ENCODE assay signal across 8 cellular contexts in the genomic region with DNA sequence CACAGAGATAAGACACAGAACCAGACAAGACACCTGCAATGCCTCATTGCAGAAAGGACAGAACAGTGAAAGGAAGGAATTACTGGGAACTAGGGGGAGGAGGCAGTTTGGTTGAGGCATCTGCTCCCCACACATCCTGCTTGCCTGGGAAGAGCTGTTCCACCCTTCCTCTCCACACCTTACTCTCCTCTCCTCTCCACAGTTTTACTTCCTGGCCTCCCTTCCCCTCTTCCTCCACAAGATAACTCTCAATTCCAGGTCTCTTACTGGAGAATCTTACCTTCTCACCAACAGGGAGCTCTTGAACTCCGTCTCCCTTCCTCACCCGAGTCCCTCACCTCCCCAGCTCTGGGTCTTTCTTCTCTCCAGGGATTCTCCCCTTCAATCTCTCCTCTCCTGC. TPM values are rescaled to one million over a fixed set of nuclear protein-coding genes. Genes with fewer than 3 reads are reported as not detected.
DNase-seq lines count a peak whose midpoint lies in the region; ATAC-seq, FAIRE-seq and TF ChIP-seq lines count a peak whose summit lies in the region.
"Had no signal": no experiment of that assay in that cellular context is flagged by ENCODE, and none has a peak within 500 bp of the region (broad histone marks: within the 10 kb centered on the region; RNA-seq: fewer than 3 reads in every experiment).

No MANE protein-coding gene starts in this region.

- DNase-seq in keratinocyte (ENCODE audit: low read depth, low spot score) (no peak), NCI-H146 (lab: John Stamatoyannopoulos, UW) (no peak)
- DNase-seq: NCI-H1105 had no signal

- H3K79me2 ChIP-seq in SU-DHL-6 (ENCODE audit: insufficient read depth, low read length) (peaks cover 30% of the 10 kb centered on the region), keratinocyte (ENCODE audit: control insufficient read depth, insufficient read depth, low read length) (peaks cover 68% of the 10 kb centered on the region)

- ATAC-seq in HG02870 (IDR thresholded peaks at IDR 0.05; ENCODE audit: unreplicated experiment) (no peak), GM18505 (IDR thresholded peaks at IDR 0.05; ENCODE audit: unreplicated experiment) (no peak)

- H3K9ac ChIP-seq in BLaER1, result peak overlapping the region; percentile 45; the same call in 1 of the 2 replicates
- H3K9ac ChIP-seq in SU-DHL-6 (ENCODE audit: low read length), result peak overlapping the region; percentile 94
- H3K9ac ChIP-seq in keratinocyte (ENCODE audit: control insufficient read depth, extremely low read depth, insufficient read depth, low read length), result peak overlapping the region; percentile 82

- H3K4me2 ChIP-seq in BLaER1, result peak overlapping the region; percentile 95
- H3K4me2 ChIP-seq in SU-DHL-6 (ENCODE audit: low read depth, low read length, poor library complexity, severe bottlenecking), result peak overlapping the region; percentile 86
- H3K4me2 ChIP-seq in keratinocyte (ENCODE audit: control insufficient read depth, extremely low read depth, insufficient read depth, low read depth, low read length), result peak overlapping the region; percentile 99

- FAIRE-seq in keratinocyte (lab: Jason Lieb, UNC), result no peak
- FAIRE-seq: H54 had no signal

- dilution Hi-C loops in keratinocyte (cut with MboI; ENCODE audit: extremely low pct_ligation_motif_present, low sequenced_read_pairs), result no loop called here

- H3K27ac ChIP-seq in BLaER1, result 0 out of 2 replicates have a peak overlapping the region, but pooled peaks have one; percentile 5
- H3K27ac ChIP-seq in SU-DHL-6 (ENCODE audit: low read depth, low read length), result no peak overlapping the region
- peak overlapping the region; percentile 11 for H3K27ac ChIP-seq in keratinocyte (ENCODE audit: control insufficient read depth, insufficient read depth, low read length)

- no peaks in the 10 kb centered on the region for H3K27me3 ChIP-seq in BLaER1
- no peaks in the 10 kb centered on the region for H3K27me3 ChIP-seq in SU-DHL-6 (ENCODE audit: low read length)
- no peaks in the 10 kb centered on the region for H3K27me3 ChIP-seq in keratinocyte (ENCODE audit: control insufficient read depth, extremely low read depth, insufficient read depth, low read length)

- no peak for TF ChIP-seq POLR2A in GM18505 (IDR thresholded peaks at IDR 0.05; ENCODE audit: borderline replicate concordance, extremely low read depth, insufficient read depth, insufficient read length)

- no peaks in the 10 kb centered on the region for H3K9me1 ChIP-seq in keratinocyte (ENCODE audit: control insufficient read depth, extremely low read depth, insufficient read depth, low read length)

- TF ChIP-seq CTCF in SU-DHL-6 (IDR thresholded peaks at IDR 0.05; ENCODE audit: insufficient read depth, low read length, poor library complexity, severe bottlenecking) (no peak), keratinocyte (optimal IDR thresholded peaks at IDR 0.05 in 1 of 3, IDR thresholded peaks at IDR 0.05 in 1 of 3, conservative IDR thresholded peaks at IDR 0.05 in 1 of 3; ENCODE audit: extremely low read depth in 1 of 3, insufficient read depth in 2 of 3, low read length in 3 of 3) (no peak)

- no peaks in the 10 kb centered on the region for H3K9me2 ChIP-seq in SU-DHL-6 (replicated peaks; ENCODE audit: insufficient read depth, low read length)

- H3K9me3 ChIP-seq in BLaER1 (no peaks in the 10 kb centered on the region), SU-DHL-6 (ENCODE audit: insufficient read depth, low read length) (no peaks in the 10 kb centered on the region), keratinocyte (ENCODE audit: control insufficient read depth, low read depth, low read length) (no peaks in the 10 kb centered on the region)

- peaks cover 35% of the 10 kb centered on the region for H3F3A ChIP-seq in SU-DHL-6 (ENCODE audit: insufficient read depth)

- H3K4me3 ChIP-seq in BLaER1 (no peak overlapping the region), SU-DHL-6 (ENCODE audit: insufficient read depth, low read length, poor library complexity, severe bottlenecking) (peak overlapping the region; percentile 98), keratinocyte (ENCODE audit: control insufficient read depth in 2 of 3, extremely low read depth in 1 of 3, insufficient read depth in 2 of 3, low read depth in 1 of 3, low read length in 3 of 3) (peak overlapping the region; percentile 67 to 92 (median 79))

- H4K20me1 ChIP-seq in BLaER1 (peaks cover 37% of the 10 kb centered on the region), SU-DHL-6 (ENCODE audit: low read depth, low read length) (no peaks in the 10 kb centered on the region), keratinocyte (ENCODE audit: control insufficient read depth, extremely low read depth, insufficient read depth, low read length) (peaks cover 3% of the 10 kb centered on the region)

- no peak overlapping the region for H2AFZ ChIP-seq in SU-DHL-6 (ENCODE audit: low read depth, low read length, severe bottlenecking)
- H2AFZ ChIP-seq in keratinocyte (ENCODE audit: control insufficient read depth, low read length), result no peak overlapping the region

- peaks cover 54% of the 10 kb centered on the region for H3K36me3 ChIP-seq in BLaER1
- H3K36me3 ChIP-seq in SU-DHL-6 (ENCODE audit: low read length), result peaks cover 6% of the 10 kb centered on the region; the same call in 1 of the 2 replicates
- H3K36me3 ChIP-seq in keratinocyte (ENCODE audit: control insufficient read depth in 2 of 2, extremely low read depth in 1 of 2, insufficient read depth in 2 of 2, low read length in 2 of 2), result peaks cover 20 to 36% of the 10 kb centered on the region in 2 experiments

- H3K4me1 ChIP-seq in BLaER1 (peaks cover 48% of the 10 kb centered on the region), keratinocyte (ENCODE audit: control insufficient read depth, extremely low read depth, insufficient read depth, low read length) (peaks cover 45% of the 10 kb centered on the region)

RNA-seq across cellular contexts. Expression of a gene that starts 2.1 kb away (rescaled TPM):
- 277 to 331 TPM (median 283 TPM) in 3 replicates for polyA plus RNA-seq in keratinocyte
- 61.1 TPM for polyA plus RNA-seq in keratinocyte (2011; ENCODE audit: low read depth)
- 172 and 242 TPM in 2 replicates for polyA plus RNA-seq in keratinocyte (2011; cell fraction: cytosol; rRNA removed)
- 291 and 315 TPM in 2 replicates for polyA plus RNA-seq in keratinocyte (2011; cell fraction: nucleus; rRNA removed)
- polyA plus RNA-seq in keratinocyte (2012; ENCODE audit: low replicate concordance), result 181 and 389 TPM in 2 replicates
- 167 to 242 TPM (median 175 TPM) in 3 replicates for polyA minus RNA-seq in keratinocyte
- polyA minus RNA-seq in keratinocyte (2011; cell fraction: cytosol; rRNA and poly(A)+ RNA removed), result 112 TPM
- polyA minus RNA-seq in keratinocyte (2011; cell fraction: nucleus; rRNA and poly(A)+ RNA removed), result 91.7 and 106 TPM in 2 replicates

RNA-seq across cellular contexts. Expression of a gene that starts 6.9 kb away (rescaled TPM):
- polyA plus RNA-seq in keratinocyte, result 13.6 to 102 TPM (median 84.2 TPM) in 3 replicates
- 0.67 TPM for polyA plus RNA-seq in keratinocyte (2011; ENCODE audit: low read depth)
- polyA plus RNA-seq in keratinocyte (2011; cell fraction: cytosol; rRNA removed), result 28.1 and 35.5 TPM in 2 replicates
- polyA plus RNA-seq in keratinocyte (2011; cell fraction: nucleus; rRNA removed), result 16.0 and 25.4 TPM in 2 replicates
- 1.7 and 97.6 TPM in 2 replicates for polyA plus RNA-seq in keratinocyte (2012; ENCODE audit: low replicate concordance)
- 19.5 to 267 TPM (median 125 TPM) in 3 replicates for polyA minus RNA-seq in keratinocyte
- polyA minus RNA-seq in keratinocyte (2011; cell fraction: cytosol; rRNA and poly(A)+ RNA removed), result 29.9 TPM
- 6.6 and 9.9 TPM in 2 replicates for polyA minus RNA-seq in keratinocyte (2011; cell fraction: nucleus; rRNA and poly(A)+ RNA removed)

RNA-seq across cellular contexts. Expression of a gene that starts 23.9 kb away (rescaled TPM):
- polyA plus RNA-seq in keratinocyte, result 11.1 to 28.7 TPM (median 14.3 TPM) in 3 replicates
- 50.1 TPM for polyA plus RNA-seq in keratinocyte (2011; ENCODE audit: low read depth)
- 17.2 and 22.3 TPM in 2 replicates for polyA plus RNA-seq in keratinocyte (2011; cell fraction: cytosol; rRNA removed)
- 17.7 and 22.2 TPM in 2 replicates for polyA plus RNA-seq in keratinocyte (2011; cell fraction: nucleus; rRNA removed)
- 28.0 and 42.0 TPM in 2 replicates for polyA plus RNA-seq in keratinocyte (2012; ENCODE audit: low replicate concordance)
- polyA minus RNA-seq in keratinocyte, result 6.9 to 19.1 TPM (median 11.9 TPM) in 3 replicates
- polyA minus RNA-seq in keratinocyte (2011; cell fraction: cytosol; rRNA and poly(A)+ RNA removed), result 10.0 TPM
- 3.6 and 6.7 TPM in 2 replicates for polyA minus RNA-seq in keratinocyte (2011; cell fraction: nucleus; rRNA and poly(A)+ RNA removed)

RNA-seq across cellular contexts. Expression of a gene that starts 24.0 kb away (rescaled TPM):
- 5.9 to 6.7 TPM (median 6.1 TPM) in 3 replicates for polyA plus RNA-seq in keratinocyte
- 5.7 TPM for polyA plus RNA-seq in keratinocyte (2011; ENCODE audit: low read depth)
- polyA plus RNA-seq in keratinocyte (2011; cell fraction: cytosol; rRNA removed), result 2.6 and 2.8 TPM in 2 replicates
- polyA plus RNA-seq in keratinocyte (2011; cell fraction: nucleus; rRNA removed), result 39.1 and 48.7 TPM in 2 replicates
- polyA plus RNA-seq in keratinocyte (2012; ENCODE audit: low replicate concordance), result 7.4 and 8.6 TPM in 2 replicates
- polyA minus RNA-seq in keratinocyte, result 33.6 to 55.6 TPM (median 44.6 TPM) in 3 replicates
- polyA minus RNA-seq in keratinocyte (2011; cell fraction: cytosol; rRNA and poly(A)+ RNA removed), result 3.6 TPM
- 38.3 and 53.9 TPM in 2 replicates for polyA minus RNA-seq in keratinocyte (2011; cell fraction: nucleus; rRNA and poly(A)+ RNA removed)

RNA-seq across cellular contexts. Expression of a gene that starts 28.1 kb away (rescaled TPM):
- polyA plus RNA-seq in keratinocyte, result 0.07 TPM in 1 of 3 replicates, not detected in the others
- polyA plus RNA-seq in keratinocyte (2011; ENCODE audit: low read depth), result not detected
- polyA plus RNA-seq in keratinocyte (2011; cell fraction: cytosol; rRNA removed), result 0.04 TPM in 1 of 2 replicates, not detected in the other
- polyA plus RNA-seq in keratinocyte (2011; cell fraction: nucleus; rRNA removed), result not detected in 2 replicates
- polyA plus RNA-seq in keratinocyte (2012; ENCODE audit: low replicate concordance), result not detected in 2 replicates
- 1.3 to 3.4 TPM in 2 of 3 replicates, not detected in the other for polyA minus RNA-seq in keratinocyte
- not detected for polyA minus RNA-seq in keratinocyte (2011; cell fraction: cytosol; rRNA and poly(A)+ RNA removed)
- polyA minus RNA-seq in keratinocyte (2011; cell fraction: nucleus; rRNA and poly(A)+ RNA removed), result not detected in 2 replicates
